Comparison of ENCODE assay signal across 1 cellular context in the genomic region with DNA sequence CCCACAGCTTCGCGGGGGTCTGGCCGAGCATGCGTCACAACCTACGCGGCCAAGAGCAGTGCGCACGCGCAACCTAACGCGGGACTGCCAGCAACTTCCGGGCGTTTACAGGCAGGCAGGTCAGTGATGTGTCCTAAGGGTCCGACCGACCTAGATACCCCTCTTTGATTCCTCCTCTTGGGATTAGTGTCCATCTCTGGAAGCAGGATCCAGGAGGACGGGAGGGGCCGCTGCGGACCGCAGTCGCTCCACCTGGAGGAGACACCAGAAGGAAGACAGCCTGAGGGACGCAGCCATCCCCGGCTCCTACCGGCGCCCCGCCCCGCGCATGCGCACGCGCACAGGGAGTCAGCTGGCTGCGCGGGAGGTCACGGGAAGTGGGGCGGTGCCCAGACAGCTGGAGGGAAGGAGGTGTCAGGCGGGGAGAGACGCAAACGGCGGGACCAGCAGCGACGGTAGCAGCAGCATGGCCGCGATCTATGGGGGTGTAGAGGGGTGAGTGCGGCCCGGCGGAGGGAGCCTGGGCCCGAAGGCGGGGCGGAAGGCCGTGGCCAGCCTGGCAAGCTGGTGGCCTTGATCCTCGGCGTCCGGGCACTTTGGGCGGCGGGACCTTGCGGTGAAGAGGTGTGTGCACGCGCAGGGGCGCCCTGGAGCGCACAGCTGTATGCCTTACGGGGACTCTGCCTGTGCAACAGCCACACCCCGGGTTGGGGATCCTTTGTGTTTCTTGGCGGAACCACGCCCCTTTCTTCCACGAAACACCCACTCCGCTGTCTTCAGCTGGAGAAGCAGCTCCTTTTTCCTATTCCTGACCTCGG.
TF ChIP-seq lines count a peak whose summit lies in the region.

NAGK (plus strand) TSS at position 431 of the 818 bp plus-strand sequence; CDS start at position 467, 36 bp downstream.

TF ChIP-seq in GM12878, 131 proteins besides CTCF, POLR2A, EP300 and RAD21 (continued from another document and continues in another):
- TF ChIP-seq, protein P1, sequence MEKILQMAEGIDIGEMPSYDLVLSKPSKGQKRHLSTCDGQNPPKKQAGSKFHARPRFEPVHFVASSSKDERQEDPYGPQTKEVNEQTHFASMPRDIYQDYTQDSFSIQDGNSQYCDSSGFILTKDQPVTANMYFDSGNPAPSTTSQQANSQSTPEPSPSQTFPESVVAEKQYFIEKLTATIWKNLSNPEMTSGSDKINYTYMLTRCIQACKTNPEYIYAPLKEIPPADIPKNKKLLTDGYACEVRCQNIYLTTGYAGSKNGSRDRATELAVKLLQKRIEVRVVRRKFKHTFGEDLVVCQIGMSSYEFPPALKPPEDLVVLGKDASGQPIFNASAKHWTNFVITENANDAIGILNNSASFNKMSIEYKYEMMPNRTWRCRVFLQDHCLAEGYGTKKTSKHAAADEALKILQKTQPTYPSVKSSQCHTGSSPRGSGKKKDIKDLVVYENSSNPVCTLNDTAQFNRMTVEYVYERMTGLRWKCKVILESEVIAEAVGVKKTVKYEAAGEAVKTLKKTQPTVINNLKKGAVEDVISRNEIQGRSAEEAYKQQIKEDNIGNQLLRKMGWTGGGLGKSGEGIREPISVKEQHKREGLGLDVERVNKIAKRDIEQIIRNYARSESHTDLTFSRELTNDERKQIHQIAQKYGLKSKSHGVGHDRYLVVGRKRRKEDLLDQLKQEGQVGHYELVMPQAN (conservative IDR thresholded peaks at IDR 0.05) = peak; percentile 97
- TF ChIP-seq POLR2AphosphoS2 (IDR thresholded peaks at IDR 0.05; ENCODE audit: low read depth, low read length) = peak; percentile 96
- no peak for TF ChIP-seq CBX5 (IDR thresholded peaks at IDR 0.05; ENCODE audit: low read depth)
- TF ChIP-seq SMARCA5 (IDR thresholded peaks at IDR 0.05) = peak; percentile 70; the same call in 1 of the 2 replicates
- peak; percentile 41; the same call in 1 of the 2 replicates for TF ChIP-seq FOXK2 (IDR thresholded peaks at IDR 0.05)
- 0 out of 2 replicates have a peak, but pooled peaks have one; percentile 79 for TF ChIP-seq ZBED1 (IDR thresholded peaks at IDR 0.05; ENCODE audit: borderline replicate concordance)
- peak; percentile 88 for TF ChIP-seq TCF12 (IDR thresholded peaks at IDR 0.05; ENCODE audit: low read depth, low read length)
- TF ChIP-seq, protein P2, sequence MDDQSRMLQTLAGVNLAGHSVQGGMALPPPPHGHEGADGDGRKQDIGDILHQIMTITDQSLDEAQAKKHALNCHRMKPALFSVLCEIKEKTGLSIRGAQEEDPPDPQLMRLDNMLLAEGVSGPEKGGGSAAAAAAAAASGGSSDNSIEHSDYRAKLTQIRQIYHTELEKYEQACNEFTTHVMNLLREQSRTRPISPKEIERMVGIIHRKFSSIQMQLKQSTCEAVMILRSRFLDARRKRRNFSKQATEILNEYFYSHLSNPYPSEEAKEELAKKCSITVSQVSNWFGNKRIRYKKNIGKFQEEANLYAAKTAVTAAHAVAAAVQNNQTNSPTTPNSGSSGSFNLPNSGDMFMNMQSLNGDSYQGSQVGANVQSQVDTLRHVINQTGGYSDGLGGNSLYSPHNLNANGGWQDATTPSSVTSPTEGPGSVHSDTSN (IDR thresholded peaks at IDR 0.05; ENCODE audit: insufficient replicate concordance, low read depth, low read length) = peak; percentile 70
- TF ChIP-seq, protein P3, sequence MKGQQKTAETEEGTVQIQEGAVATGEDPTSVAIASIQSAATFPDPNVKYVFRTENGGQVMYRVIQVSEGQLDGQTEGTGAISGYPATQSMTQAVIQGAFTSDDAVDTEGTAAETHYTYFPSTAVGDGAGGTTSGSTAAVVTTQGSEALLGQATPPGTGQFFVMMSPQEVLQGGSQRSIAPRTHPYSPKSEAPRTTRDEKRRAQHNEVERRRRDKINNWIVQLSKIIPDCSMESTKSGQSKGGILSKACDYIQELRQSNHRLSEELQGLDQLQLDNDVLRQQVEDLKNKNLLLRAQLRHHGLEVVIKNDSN (IDR thresholded peaks at IDR 0.05; ENCODE audit: borderline replicate concordance, extremely low read length, insufficient read depth, low read depth, low read length) = peak; percentile 87
- TF ChIP-seq IKZF1 (conservative IDR thresholded peaks at IDR 0.05) = peak; percentile 96
- no peak for TF ChIP-seq NFIC (IDR thresholded peaks at IDR 0.05; ENCODE audit: low read depth, low read length)
- peak; percentile 58; the same call in 1 of the 2 replicates for TF ChIP-seq BACH1 (IDR thresholded peaks at IDR 0.05; ENCODE audit: borderline replicate concordance)
- 0 out of 2 replicates have a peak, but pooled peaks have one; percentile 15 for TF ChIP-seq PAX5 (IDR thresholded peaks at IDR 0.05; ENCODE audit: borderline replicate concordance, low read depth, low read length)
- no peak for TF ChIP-seq JUNB (IDR thresholded peaks at IDR 0.05)
- peak; percentile 54; the same call in 1 of the 2 replicates for TF ChIP-seq IRF3 (IDR thresholded peaks at IDR 0.05)
- no peak for TF ChIP-seq WRNIP1 (IDR thresholded peaks at IDR 0.05; ENCODE audit: borderline replicate concordance, low read depth, low read length)
- no peak for TF ChIP-seq ZNF274 (IDR thresholded peaks at IDR 0.05; ENCODE audit: insufficient read depth, insufficient read length)
- no peak for TF ChIP-seq ZNF24 (IDR thresholded peaks at IDR 0.05)
- TF ChIP-seq CREM (IDR thresholded peaks at IDR 0.05; ENCODE audit: low read depth) = peak; percentile 75
- TF ChIP-seq LARP7 (IDR thresholded peaks at IDR 0.05) = peak; percentile 80
- peak in 1 of 2 experiments; percentile 26; a peak in 1 of 4 replicates for TF ChIP-seq ETV6 (conservative IDR thresholded peaks at IDR 0.05 in 1 of 2, IDR thresholded peaks at IDR 0.05 in 1 of 2; ENCODE audit: borderline replicate concordance in 1 of 2, low read depth in 1 of 2)
- peak; percentile 84 for TF ChIP-seq RAD51 (IDR thresholded peaks at IDR 0.05)
- TF ChIP-seq ZBTB11 (CRISPR knock-in tag; IDR thresholded peaks at IDR 0.05) = no peak
- no peak for TF ChIP-seq SKIL (IDR thresholded peaks at IDR 0.05; ENCODE audit: low read depth, poor library complexity, severe bottlenecking)
- TF ChIP-seq CHD1 (IDR thresholded peaks at IDR 0.05; ENCODE audit: low read depth, low read length) = 0 out of 2 replicates have a peak, but pooled peaks have one; percentile 14
- no peak for TF ChIP-seq ZNF207 (IDR thresholded peaks at IDR 0.05; ENCODE audit: borderline replicate concordance)
- peak; percentile 67 for TF ChIP-seq CBFB (IDR thresholded peaks at IDR 0.05; ENCODE audit: low read depth)
- TF ChIP-seq SREBF2 (IDR thresholded peaks at IDR 0.05; ENCODE audit: low read length) = no peak; the same call in 1 of the 2 replicates
- TF ChIP-seq CREB1 (IDR thresholded peaks at IDR 0.05; ENCODE audit: low read depth) = no peak
- TF ChIP-seq ZNF687 (IDR thresholded peaks at IDR 0.05) = peak; percentile 85; the same call in 1 of the 2 replicates
- TF ChIP-seq KLF5 (IDR thresholded peaks at IDR 0.05; ENCODE audit: partially characterized antibody) = peak; percentile 84
- no peak for TF ChIP-seq ATF2 (IDR thresholded peaks at IDR 0.05; ENCODE audit: low read length)
- TF ChIP-seq CHD4 (IDR thresholded peaks at IDR 0.05) = no peak
- no peak for TF ChIP-seq GABPA (IDR thresholded peaks at IDR 0.05; ENCODE audit: low read depth)
- TF ChIP-seq ESRRA (IDR thresholded peaks at IDR 0.05; ENCODE audit: low read length) = peak; percentile 17; the same call in 1 of the 2 replicates
- TF ChIP-seq RFX5 (IDR thresholded peaks at IDR 0.05; ENCODE audit: low read depth, low read length) = no peak; the same call in 1 of the 2 replicates
- TF ChIP-seq POLR2AphosphoS5 (IDR thresholded peaks at IDR 0.05; ENCODE audit: low read length) = peak; percentile 97
